Comparison of ENCODE assay signal across 17 cellular contexts in genomic region chr16:87037012-87037411, GRCh38.
DNase-seq lines count a peak whose midpoint lies in the region; TF ChIP-seq lines count a peak whose summit lies in the region.
"Had no signal": no experiment of that assay in that cellular context is flagged by ENCODE, and none has a peak within 500 bp of the region (broad histone marks: within the 10 kb centered on the region; RNA-seq: fewer than 3 reads in every experiment).

No MANE protein-coding gene starts in this region.

- H3K18ac ChIP-seq in neuronal stem cell (ENCODE audit: low read length), result no peak overlapping the region

- H3K4me2 ChIP-seq in neuronal stem cell (ENCODE audit: insufficient read depth, low read length, poor library complexity, severe bottlenecking), result no peak overlapping the region
- H3K4me2 ChIP-seq: BLaER1 had no signal

- H2BK5ac ChIP-seq in neuronal stem cell (ENCODE audit: low read length), result no peak overlapping the region

- H3K36me3 ChIP-seq in sigmoid colon, result no peaks in the 10 kb centered on the region
- H3K36me3 ChIP-seq in neuronal stem cell (replicated peaks in 1 of 2; ENCODE audit: control insufficient read depth in 2 of 2, insufficient read depth in 2 of 2, low read length in 2 of 2), result no peaks in the 10 kb centered on the region
- H3K36me3 ChIP-seq: BLaER1 had no signal

- peak; percentile 19 for DNase-seq in activated effector memory CD4-positive, alpha-beta T cell treated with anti-CD3 and anti-CD28 coated beads, Interleukin-2, amount 50 U/mL, for 16 hours
- no peak for DNase-seq in activated effector memory CD4-positive, alpha-beta T cell treated with Interleukin-2 at 50 U/mL for 16 hours
- DNase-seq in islet precursor cell (peak; percentile 20), sigmoid colon (peak; percentile 25), neuronal stem cell (ENCODE audit: low spot score) (no peak), HuH-7 (ENCODE audit: low spot score) (no peak)
- DNase-seq: Caco-2; CD4-positive, CD25-positive, alpha-beta regulatory T cell; CD8-positive, alpha-beta T cell; DMS153; DND-41; GM23248; H9 had no signal

- H2BK120ac ChIP-seq in neuronal stem cell (ENCODE audit: low read depth, low read length), result no peak overlapping the region

- no peak overlapping the region for H2AFZ ChIP-seq in neuronal stem cell (ENCODE audit: low read length)
- H2AFZ ChIP-seq: GM23248 had no signal

- H3K4me1 ChIP-seq in sigmoid colon (no peaks in the 10 kb centered on the region), neuronal stem cell (ENCODE audit: control insufficient read depth in 2 of 2, insufficient read depth in 1 of 2, low read depth in 1 of 2, low read length in 2 of 2) (peaks cover 0 to 2% of the 10 kb centered on the region in 2 donors)
- H3K4me1 ChIP-seq: BLaER1, Caco-2 had no signal

- H4K8ac ChIP-seq in neuronal stem cell (ENCODE audit: low read depth, low read length), result no peak overlapping the region

- H3K27me3 ChIP-seq in sigmoid colon (peaks cover 0 to 34% (median 0%) of the 10 kb centered on the region in 3 donors), neuronal stem cell (ENCODE audit: control insufficient read depth in 3 of 3, insufficient read depth in 3 of 3, low read depth in 1 of 3, low read length in 3 of 3) (peaks cover 0 to 9% (median 0%) of the 10 kb centered on the region in 3 experiments)
- H3K27me3 ChIP-seq: BLaER1 had no signal

- H4K91ac ChIP-seq in neuronal stem cell (ENCODE audit: low read depth, low read length, poor library complexity), result no peak overlapping the region

- WGBS in sigmoid colon, 2 donors, result 77 to 85% methylated on average over 7 of the region's 7 CpGs
- no CpG with 5 or more reads among the region's 7 CpGs for WGBS in neuronal stem cell (ENCODE audit: extremely low coverage in 2 of 2, insufficient read length in 2 of 2, insufficient replicate concordance in 1 of 2), 2 donors

- H3K14ac ChIP-seq in neuronal stem cell (ENCODE audit: low read length), result no peak overlapping the region

- H2BK15ac ChIP-seq in neuronal stem cell (ENCODE audit: low read length), result no peak overlapping the region

- no peak for TF ChIP-seq EP300 in sigmoid colon (IDR thresholded peaks at IDR 0.05)

- no peak for TF ChIP-seq POLR2A in sigmoid colon (IDR thresholded peaks at IDR 0.05)

- H2BK12ac ChIP-seq in neuronal stem cell (ENCODE audit: low read length), result no peak overlapping the region

- no peak overlapping the region for H3K4ac ChIP-seq in neuronal stem cell (ENCODE audit: low read length)

- H3K9me3 ChIP-seq in sigmoid colon, result no peaks in the 10 kb centered on the region
- H3K9me3 ChIP-seq in neuronal stem cell (replicated peaks in 1 of 2; ENCODE audit: control insufficient read depth in 2 of 2, insufficient read depth in 1 of 2, low read depth in 1 of 2, low read length in 2 of 2), result no peaks in the 10 kb centered on the region
- H3K9me3 ChIP-seq: BLaER1, Caco-2 had no signal

- H3K79me1 ChIP-seq in neuronal stem cell (ENCODE audit: low read depth, low read length), result no peaks in the 10 kb centered on the region

- H3K27ac ChIP-seq in sigmoid colon (no peak overlapping the region), neuronal stem cell (replicated peaks; ENCODE audit: low read length) (no peak overlapping the region)
- H3K27ac ChIP-seq: 22Rv1, BLaER1, C4-2B, GM23248 had no signal

- intact Hi-C loops in sigmoid colon (cut with DNase I), result no loop called here

- no peak for TF ChIP-seq CTCF in sigmoid colon (IDR thresholded peaks at IDR 0.05)

- H3K9ac ChIP-seq in neuronal stem cell (ENCODE audit: low read depth, low read length, poor library complexity), result no peak overlapping the region
- H3K9ac ChIP-seq: BLaER1, GM23248 had no signal

- H3K23ac ChIP-seq in neuronal stem cell (ENCODE audit: low read depth, low read length, poor library complexity), result no peak overlapping the region

- no peak overlapping the region for H2AK5ac ChIP-seq in neuronal stem cell (ENCODE audit: low read depth, low read length)

- H3K4me3 ChIP-seq in sigmoid colon (no peak overlapping the region), neuronal stem cell (ENCODE audit: low read length in 2 of 2) (no peak overlapping the region)
- H3K4me3 ChIP-seq: BLaER1, GM12878, GM23248 had no signal

Comparison
In these comparisons a context has a peak if more than half of its experiments do, and no peak if none do; other contexts are left out.
1. DNase-seq: peak in activated effector memory CD4-positive, alpha-beta T cell treated with anti-CD3 and anti-CD28 coated beads, Interleukin-2, amount 50 U/mL, for 16 hours (single experiment), islet precursor cell (single experiment) and sigmoid colon (single experiment); none in activated effector memory CD4-positive, alpha-beta T cell treated with Interleukin-2 at 50 U/mL for 16 hours (single experiment), neuronal stem cell (single experiment) and HuH-7 (single experiment).